11 cellular contexts compared by ENCODE assay signal in the genomic region with DNA sequence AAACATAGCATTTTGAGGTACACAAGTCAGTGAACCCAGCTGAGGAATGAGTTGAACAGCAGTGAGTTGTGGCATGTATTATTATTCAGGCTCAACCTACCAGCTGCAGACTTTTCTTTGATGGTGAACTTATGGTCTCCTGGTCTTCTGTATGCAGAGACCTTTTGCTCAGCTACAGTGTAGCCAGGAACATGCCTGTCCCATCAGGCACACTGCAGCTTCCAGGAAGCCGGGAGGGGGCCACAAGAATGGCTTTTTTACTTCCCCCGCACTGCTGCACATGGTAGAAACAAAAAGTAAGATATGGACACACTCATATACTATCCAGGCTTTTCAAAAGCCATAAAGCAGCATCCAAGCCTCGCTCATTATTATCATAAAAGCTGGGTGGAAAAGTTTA.
A peak's percentile ranks its signal among the peaks of the same experiment; 100 is the strongest.
DNase-seq lines count a peak whose midpoint lies in the region; ATAC-seq, FAIRE-seq and TF ChIP-seq lines count a peak whose summit lies in the region.
"Had no signal": no experiment of that assay in that cellular context is flagged by ENCODE, and none has a peak within 500 bp of the region (broad histone marks: within the 10 kb centered on the region; RNA-seq: fewer than 3 reads in every experiment).

No MANE protein-coding gene starts in this region.

- H3K4me1 Mint-ChIP-seq in activated naive CD4-positive, alpha-beta T cell treated with anti-CD3 and anti-CD28 coated beads, Interleukin-2, amount 50 U/mL, for 24 hours, result peaks cover 23% of the 10 kb centered on the region

- CTCF ChIA-PET in GM12878 (lab: Yijun Ruan, JAX), result no interaction called here

- FAIRE-seq in GM12878 (lab: Jason Lieb, UNC), result no peak
- FAIRE-seq: islet of Langerhans had no signal

- intact Hi-C loops in GM12878 (cut with micrococcal nuclease; ENCODE audit: unreplicated experiment), result no loop called here

- in situ Hi-C loops in GM12878 (cut with MboI), result no loop called here

- BruUV-seq in GM12878 (replicated peaks; lab: Mats Ljungman, UMichigan), result no TSS peak

- H3K27ac ChIP-seq in GM12878 (ENCODE audit: control insufficient read depth, insufficient read depth) (no peak overlapping the region), muscle layer of duodenum (ENCODE audit: low read length) (peak overlapping the region; percentile 95), upper lobe of left lung (peak overlapping the region; percentile 77 to 93 (median 86))

- TF ChIP-seq POLR2A in GM12878 (IDR thresholded peaks at IDR 0.05; ENCODE audit: low read depth, low read length) (no peak), upper lobe of left lung (IDR thresholded peaks at IDR 0.05) (no peak)

- TF ChIP-seq EP300 in GM12878 (IDR thresholded peaks at IDR 0.05; ENCODE audit: borderline replicate concordance in 1 of 2, control insufficient read depth in 1 of 2, low read depth in 2 of 2, low read length in 2 of 2) (no peak), upper lobe of left lung (IDR thresholded peaks at IDR 0.05) (no peak)

- RAD21 ChIA-PET in GM12878 (lab: Charles Lee; ENCODE audit: unreplicated experiment), result no interaction called here

- no peak for DNase-seq in activated naive CD4-positive, alpha-beta T cell (lab: John Stamatoyannopoulos, UW)
- no peak for DNase-seq in GM12878 (ENCODE audit: low read depth, low spot score)
- no peak for DNase-seq in upper lobe of left lung
- no peak for DNase-seq in DMS114 treated with DMSO at 0.1 percent for 48 hours (lab: John Stamatoyannopoulos, UW; ENCODE audit: unreplicated experiment)
- no peak for DNase-seq in 8988T

- peak overlapping the region; percentile 76 for H2AFZ ChIP-seq in GM12878 (ENCODE audit: control insufficient read depth, low read depth, low read length)

- H3K9me3 ChIP-seq in GM12878 (replicated peaks; ENCODE audit: control insufficient read depth, insufficient read depth, low read length) (no peaks in the 10 kb centered on the region), muscle layer of duodenum (ENCODE audit: control insufficient read depth in 1 of 2, low read length in 2 of 2) (no peaks in the 10 kb centered on the region), upper lobe of left lung (no peaks in the 10 kb centered on the region)

- H3K9me3 Mint-ChIP-seq in activated naive CD4-positive, alpha-beta T cell treated with anti-CD3 and anti-CD28 coated beads, Interleukin-2, amount 50 U/mL, for 24 hours, result no peaks in the 10 kb centered on the region
- H3K9me3 Mint-ChIP-seq: CD14-positive monocyte had no signal

- POLR2A ChIA-PET in GM12878 (lab: Charles Lee), result no interaction called here

- H4K20me1 ChIP-seq in GM12878 (ENCODE audit: control insufficient read depth, insufficient read depth), result no peaks in the 10 kb centered on the region

- H3K9ac ChIP-seq in GM12878 (ENCODE audit: control insufficient read depth, insufficient read depth, low read length), result no peak overlapping the region

- no peak for TF ChIP-seq RAD21 in GM12878 (IDR thresholded peaks at IDR 0.05; ENCODE audit: insufficient read depth, low read depth, low read length)

- H3K36me3 ChIP-seq in GM12878 (ENCODE audit: control insufficient read depth in 2 of 2, insufficient read depth in 2 of 2, low read length in 1 of 2) (no peaks in the 10 kb centered on the region), muscle layer of duodenum (ENCODE audit: control insufficient read depth in 1 of 2, insufficient read depth in 2 of 2, low read length in 2 of 2) (peaks cover 0 to 4% of the 10 kb centered on the region in 2 donors), upper lobe of left lung (no peaks in the 10 kb centered on the region)

- H3K36me3 Mint-ChIP-seq in activated naive CD4-positive, alpha-beta T cell treated with anti-CD3 and anti-CD28 coated beads, Interleukin-2, amount 50 U/mL, for 24 hours, result no peaks in the 10 kb centered on the region
- H3K36me3 Mint-ChIP-seq: CD14-positive monocyte had no signal

- ATAC-seq in GM12878 (no peak), upper lobe of left lung (ENCODE audit: low FRiP score in 2 of 2) (no peak), GM21576 (IDR thresholded peaks at IDR 0.05; ENCODE audit: unreplicated experiment) (no peak)
- ATAC-seq: Panc1 had no signal

- H3K4me2 ChIP-seq in GM12878 (ENCODE audit: control insufficient read depth, insufficient read depth), result no peak overlapping the region

- H3K27me3 ChIP-seq in GM12878 (replicated peaks in 1 of 2; ENCODE audit: control insufficient read depth in 2 of 2, insufficient read depth in 2 of 2, low read length in 1 of 2) (no peaks in the 10 kb centered on the region), muscle layer of duodenum (ENCODE audit: low read depth, low read length) (no peaks in the 10 kb centered on the region), upper lobe of left lung (no peaks in the 10 kb centered on the region)

- H3K27me3 Mint-ChIP-seq in activated naive CD4-positive, alpha-beta T cell treated with anti-CD3 and anti-CD28 coated beads, Interleukin-2, amount 50 U/mL, for 24 hours, result no peaks in the 10 kb centered on the region

- 68% methylated on average over 3 of the region's 3 CpGs for WGBS in GM12878 (ENCODE audit: insufficient coverage, insufficient replicate concordance, low lambda C conversion rate, missing lambda C conversion rate)
- 68 to 75% methylated on average over 3 of the region's 3 CpGs for WGBS in upper lobe of left lung, 2 donors

- peaks cover 7% of the 10 kb centered on the region for H3K4me1 ChIP-seq in GM12878 (ENCODE audit: control insufficient read depth, insufficient read depth, low read length)
- peaks cover 30 to 36% of the 10 kb centered on the region in 2 donors for H3K4me1 ChIP-seq in muscle layer of duodenum (ENCODE audit: control insufficient read depth in 1 of 2, insufficient read depth in 2 of 2, low read length in 2 of 2)
- peaks cover 33 to 62% (median 40%) of the 10 kb centered on the region in 4 donors for H3K4me1 ChIP-seq in upper lobe of left lung

- peak overlapping the region; percentile 60 for H3K4me3 Mint-ChIP-seq in activated naive CD4-positive, alpha-beta T cell treated with anti-CD3 and anti-CD28 coated beads, Interleukin-2, amount 50 U/mL, for 24 hours

- SMC1A ChIA-PET in GM12878 (lab: Charles Lee; ENCODE audit: uncharacterized antibody, unreplicated experiment), result no interaction called here

- peak overlapping the region; percentile 6 for H3K27ac Mint-ChIP-seq in activated naive CD4-positive, alpha-beta T cell treated with anti-CD3 and anti-CD28 coated beads, Interleukin-2, amount 50 U/mL, for 24 hours

- TF ChIP-seq CTCF in GM12878 (IDR thresholded peaks at IDR 0.05 in 2 of 3, conservative IDR thresholded peaks at IDR 0.05 in 1 of 3; ENCODE audit: control insufficient read depth in 2 of 3, extremely low read depth in 1 of 3, insufficient read depth in 1 of 3, low read depth in 3 of 3, low read length in 3 of 3) (no peak), upper lobe of left lung (IDR thresholded peaks at IDR 0.05) (no peak)

- H3K79me2 ChIP-seq in GM12878 (ENCODE audit: control insufficient read depth, insufficient read depth, low read length), result no peaks in the 10 kb centered on the region

- H3K4me3 ChIP-seq in GM12878, result no peak overlapping the region
- no peak overlapping the region for H3K4me3 ChIP-seq in muscle layer of duodenum (ENCODE audit: low read depth in 1 of 2, low read length in 2 of 2)
- H3K4me3 ChIP-seq in upper lobe of left lung, result peak overlapping the region in 1 of 4 donors; percentile 16

TF ChIP-seq in GM12878, 131 proteins besides CTCF, POLR2A, EP300 and RAD21:
- TF ChIP-seq FOXK2 (IDR thresholded peaks at IDR 0.05), result no peak
- TF ChIP-seq STAT3 (IDR thresholded peaks at IDR 0.05; ENCODE audit: low read depth, low read length), result no peak
- TF ChIP-seq POU2F2 (IDR thresholded peaks at IDR 0.05; ENCODE audit: borderline replicate concordance, low read depth, low read length), result no peak
- no peak for TF ChIP-seq NR2C1 (IDR thresholded peaks at IDR 0.05)
- no peak for TF ChIP-seq BMI1 (IDR thresholded peaks at IDR 0.05; ENCODE audit: borderline replicate concordance)
- no peak for TF ChIP-seq HDGF (IDR thresholded peaks at IDR 0.05)
- no peak for TF ChIP-seq RB1 (IDR thresholded peaks at IDR 0.05; ENCODE audit: borderline replicate concordance)
- no peak for TF ChIP-seq CBFB (IDR thresholded peaks at IDR 0.05; ENCODE audit: low read depth)
- TF ChIP-seq, protein P1, sequence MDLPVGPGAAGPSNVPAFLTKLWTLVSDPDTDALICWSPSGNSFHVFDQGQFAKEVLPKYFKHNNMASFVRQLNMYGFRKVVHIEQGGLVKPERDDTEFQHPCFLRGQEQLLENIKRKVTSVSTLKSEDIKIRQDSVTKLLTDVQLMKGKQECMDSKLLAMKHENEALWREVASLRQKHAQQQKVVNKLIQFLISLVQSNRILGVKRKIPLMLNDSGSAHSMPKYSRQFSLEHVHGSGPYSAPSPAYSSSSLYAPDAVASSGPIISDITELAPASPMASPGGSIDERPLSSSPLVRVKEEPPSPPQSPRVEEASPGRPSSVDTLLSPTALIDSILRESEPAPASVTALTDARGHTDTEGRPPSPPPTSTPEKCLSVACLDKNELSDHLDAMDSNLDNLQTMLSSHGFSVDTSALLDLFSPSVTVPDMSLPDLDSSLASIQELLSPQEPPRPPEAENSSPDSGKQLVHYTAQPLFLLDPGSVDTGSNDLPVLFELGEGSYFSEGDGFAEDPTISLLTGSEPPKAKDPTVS (IDR thresholded peaks at IDR 0.05; ENCODE audit: low read depth, low read length), result no peak
- TF ChIP-seq, protein P2, sequence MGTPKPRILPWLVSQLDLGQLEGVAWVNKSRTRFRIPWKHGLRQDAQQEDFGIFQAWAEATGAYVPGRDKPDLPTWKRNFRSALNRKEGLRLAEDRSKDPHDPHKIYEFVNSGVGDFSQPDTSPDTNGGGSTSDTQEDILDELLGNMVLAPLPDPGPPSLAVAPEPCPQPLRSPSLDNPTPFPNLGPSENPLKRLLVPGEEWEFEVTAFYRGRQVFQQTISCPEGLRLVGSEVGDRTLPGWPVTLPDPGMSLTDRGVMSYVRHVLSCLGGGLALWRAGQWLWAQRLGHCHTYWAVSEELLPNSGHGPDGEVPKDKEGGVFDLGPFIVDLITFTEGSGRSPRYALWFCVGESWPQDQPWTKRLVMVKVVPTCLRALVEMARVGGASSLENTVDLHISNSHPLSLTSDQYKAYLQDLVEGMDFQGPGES (IDR thresholded peaks at IDR 0.05), result no peak
- no peak for TF ChIP-seq SPI1 (IDR thresholded peaks at IDR 0.05; ENCODE audit: borderline replicate concordance, insufficient read depth, low read depth, low read length)
